Comparison of ENCODE assay signal across 22 cellular contexts in genomic region chr13:97944396-97945029, GRCh38. TPM values are rescaled to one million over a fixed set of nuclear protein-coding genes. Genes with fewer than 3 reads are reported as not detected.
DNase-seq lines count a peak whose midpoint lies in the region; ATAC-seq and TF ChIP-seq lines count a peak whose summit lies in the region.
"Had no signal": no experiment of that assay in that cellular context is flagged by ENCODE, and none has a peak within 500 bp of the region (broad histone marks: within the 10 kb centered on the region; RNA-seq: fewer than 3 reads in every experiment).

No MANE protein-coding gene starts in this region.

- H3K9me2 ChIP-seq in PC-3 (replicated peaks; ENCODE audit: low read length) = no peaks in the 10 kb centered on the region

- H3K36me3 ChIP-seq in PC-3 (ENCODE audit: low read depth, low read length) (no peaks in the 10 kb centered on the region), osteoblast (ENCODE audit: insufficient read depth, low read length) (no peaks in the 10 kb centered on the region)

- peak; percentile 36 for DNase-seq in H4 (ENCODE audit: low spot score)
- DNase-seq in PC-3 = peak; percentile 87
- peak; percentile 61 to 62 for DNase-seq in cardiac fibroblast (ENCODE audit: low read depth in 2 of 2)
- peak; percentile 51 for DNase-seq in osteoblast (ENCODE audit: insufficient read length, low spot score, missing footprints)
- DNase-seq in stimulated activated CD4-positive, alpha-beta T cell treated with anti-CD3 and anti-CD28 coated beads, Interleukin-4, amount 100 ng/mL, for 24 hours = no peak
- no peak for DNase-seq in hepatic stellate cell (ENCODE audit: low spot score)
- DNase-seq: activated CD4-positive, alpha-beta T cell treated with anti-CD3 and anti-CD28 coated beads for 4 hours; activated CD8-positive, alpha-beta memory T cell treated with anti-CD3 and anti-CD28 coated beads, Interleukin-2, amount 50 U/mL, for 48 hours; activated naive CD4-positive, alpha-beta T cell treated with anti-CD3 and anti-CD28 coated beads, Interleukin-2, amount 50 U/mL, for 16 hours; DND-41; erythroblast; Kasumi-1; left ventricle myocardium superior; naive B cell; NCI-H1694 treated with DMSO at 0.1 percent for 48 hours; NCI-H82; psoas muscle; stimulated activated CD4-positive, alpha-beta T cell treated with anti-CD3 and anti-CD28 coated beads, Interleukin-15, amount 100 ng/mL, for 24 hours; T-helper 9 cell had no signal

- H3K9me3 ChIP-seq in PC-3 (ENCODE audit: low read length) (no peaks in the 10 kb centered on the region), osteoblast (ENCODE audit: low read depth, low read length) (no peaks in the 10 kb centered on the region)
- H3K9me3 ChIP-seq: psoas muscle had no signal

- H3K27ac ChIP-seq in PC-3 (ENCODE audit: low read length) = peak overlapping the region; percentile 98
- H3K27ac ChIP-seq in osteoblast (ENCODE audit: low read depth, low read length) = peak overlapping the region; percentile 72
- H3K27ac ChIP-seq: C4-2B, psoas muscle had no signal

- H3K79me2 ChIP-seq in PC-3 (ENCODE audit: low read length) = no peaks in the 10 kb centered on the region
- H3K79me2 ChIP-seq in osteoblast (ENCODE audit: insufficient read depth, low read length) = no peaks in the 10 kb centered on the region

- TSS peak; percentile 34 for BruUV-seq in PC-3 (replicated peaks; lab: Mats Ljungman, UMichigan)

- intact Hi-C loops in PC-3 (cut with micrococcal nuclease) = loop anchor here (2.0 kb wide), 1 partner anchor 34 kb away; no protein-coding TSS in a partner anchor

- H3F3A ChIP-seq in PC-3 (ENCODE audit: low read length, unreplicated experiment) = peaks cover 14% of the 10 kb centered on the region

- ATAC-seq in PC-3 (peak; percentile 64), HG03097 (IDR thresholded peaks at IDR 0.05; ENCODE audit: low FRiP score, unreplicated experiment) (no peak), GM19324 (IDR thresholded peaks at IDR 0.05; ENCODE audit: low FRiP score, unreplicated experiment) (no peak)
- ATAC-seq: left ventricle myocardium superior, psoas muscle had no signal

- peak overlapping the region; percentile 56; the same call in 1 of the 2 replicates for H2AFZ ChIP-seq in PC-3 (ENCODE audit: low read length)
- H2AFZ ChIP-seq in osteoblast (ENCODE audit: low read length) = peak overlapping the region; percentile 75

- no peak for TF ChIP-seq CTCF in PC-3 (conservative IDR thresholded peaks at IDR 0.05; ENCODE audit: low read depth, low read length)
- no peak for TF ChIP-seq CTCF in cardiac fibroblast (IDR thresholded peaks at IDR 0.05; ENCODE audit: low read depth, low read length)
- TF ChIP-seq CTCF in osteoblast (IDR thresholded peaks at IDR 0.05; ENCODE audit: extremely low read depth, low read depth, low read length) = no peak

- H4K20me1 ChIP-seq in PC-3 (ENCODE audit: low read length) = no peaks in the 10 kb centered on the region
- H4K20me1 ChIP-seq in osteoblast (ENCODE audit: insufficient read depth, low read length) = no peaks in the 10 kb centered on the region

- peaks cover 60% of the 10 kb centered on the region for H3K4me1 ChIP-seq in PC-3 (ENCODE audit: insufficient read depth, low read length)
- H3K4me1 ChIP-seq in osteoblast (ENCODE audit: insufficient read depth, low read length) = peaks cover 38% of the 10 kb centered on the region
- H3K4me1 ChIP-seq: psoas muscle had no signal

- H3K4me3 ChIP-seq in PC-3 (ENCODE audit: low read length) = no peak overlapping the region
- no peak overlapping the region for H3K4me3 ChIP-seq in cardiac fibroblast (replicated peaks in 1 of 2; ENCODE audit: low read depth in 2 of 2, low read length in 2 of 2)
- H3K4me3 ChIP-seq in osteoblast (ENCODE audit: insufficient read depth, low read length) = no peak overlapping the region
- H3K4me3 ChIP-seq: psoas muscle had no signal

- POLR2A ChIA-PET in PC-3 (lab: Charles Lee; ENCODE audit: unreplicated experiment) = interaction anchor here (0.6 kb wide), 1 partner anchor 14 kb away, joined by 9 read pairs; no protein-coding TSS in a partner anchor

- CTCF ChIA-PET in PC-3 (lab: Charles Lee) = no interaction called here

- H3K27me3 ChIP-seq in PC-3 (ENCODE audit: low read length) = no peaks in the 10 kb centered on the region
- H3K27me3 ChIP-seq in osteoblast (ENCODE audit: insufficient read depth, low read length) = no peaks in the 10 kb centered on the region

- H3K4me2 ChIP-seq in PC-3 (ENCODE audit: low read length) = peak overlapping the region; percentile 81
- peak overlapping the region; percentile 38 for H3K4me2 ChIP-seq in osteoblast (ENCODE audit: insufficient read depth, low read length)

- H3K9ac ChIP-seq in PC-3 (ENCODE audit: low read length) = peak overlapping the region; percentile 71

RNA-seq across cellular contexts. Expression of gene IPO5, which starts 9.0 kb away (rescaled TPM):
- 65.3 and 88.4 TPM in 2 replicates for total RNA-seq in H4 (2014; rRNA removed; shearing (Covaris generic))
- total RNA-seq in PC-3 (2014; rRNA removed) (155 and 181 TPM in 2 replicates), osteoblast (316 and 317 TPM in 2 replicates)

Comparison
In these comparisons a context has a peak if more than half of its experiments do, and no peak if none do; other contexts are left out.
1. DNase-seq: peak in H4 (single experiment), PC-3 (single experiment), cardiac fibroblast (2 of 2) and osteoblast (single experiment); none in stimulated activated CD4-positive, alpha-beta T cell treated with anti-CD3 and anti-CD28 coated beads, Interleukin-4, amount 100 ng/mL, for 24 hours (single experiment) and hepatic stellate cell (single experiment).